Comparison of ENCODE assay signal across 8 cellular contexts in the genomic region with DNA sequence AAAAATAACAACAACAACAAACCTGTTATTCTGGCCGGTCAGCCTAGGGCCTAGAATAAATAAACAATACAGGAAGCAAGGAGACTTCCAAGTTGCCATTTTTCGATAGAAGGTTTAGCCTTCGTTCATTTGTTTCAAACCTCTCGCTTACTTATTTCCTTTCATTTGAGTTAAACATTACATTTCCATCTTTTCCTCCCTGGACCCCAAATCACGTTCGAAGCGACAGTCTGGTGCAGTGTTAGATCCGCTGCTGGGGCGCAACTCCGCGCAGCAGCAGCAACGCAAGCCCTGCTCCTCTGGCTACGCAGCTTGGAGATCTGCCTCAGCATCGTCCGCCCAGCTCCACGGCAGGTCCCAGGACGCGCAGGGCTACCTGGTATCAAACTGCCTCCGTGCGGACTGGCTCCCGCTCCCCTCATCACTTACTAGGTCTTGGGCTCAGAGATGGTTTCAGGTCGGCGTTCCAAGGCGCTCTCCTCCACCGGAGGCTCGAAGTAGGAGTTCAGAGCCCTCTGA. TPM values are rescaled to one million over a fixed set of nuclear protein-coding genes. Genes with fewer than 3 reads are reported as not detected.
DNase-seq lines count a peak whose midpoint lies in the region; ATAC-seq, FAIRE-seq and TF ChIP-seq lines count a peak whose summit lies in the region.

No MANE protein-coding gene starts in this region.

- TF ChIP-seq CTCF in A549 (IDR thresholded peaks at IDR 0.05) (no peak), brain (conservative IDR thresholded peaks at IDR 0.05) (no peak)

- no peaks in the 10 kb centered on the region for H3K9me3 ChIP-seq in A549

- no peak for FAIRE-seq in A549 (lab: Jason Lieb, UNC)

- TF ChIP-seq EP300 in A549 (IDR thresholded peaks at IDR 0.05), result no peak

- POLR2A ChIA-PET in A549 (lab: Yijun Ruan, JAX), result interaction anchor here (0.6 to 1.8 kb wide), 4 partner anchors 20 to 85 kb away, joined by 3 to 15 read pairs (median 5); a partner anchor contains a TSS

- peak; percentile 6 to 19; a peak in 4 of 6 replicates for ATAC-seq in A549
- peak; percentile 21 for ATAC-seq in GM18499 (IDR thresholded peaks at IDR 0.05; ENCODE audit: insufficient read depth, unreplicated experiment)
- peak; percentile 28 for ATAC-seq in HG02973 (IDR thresholded peaks at IDR 0.05; ENCODE audit: unreplicated experiment)

- TF ChIP-seq RAD21 in A549 (conservative IDR thresholded peaks at IDR 0.05 in 1 of 2, IDR thresholded peaks at IDR 0.05 in 1 of 2), result no peak

- H3K4me1 ChIP-seq in A549, result peaks cover 49% of the 10 kb centered on the region

- DNase-seq in A549 (ENCODE audit: low read depth in 1 of 2, low spot score in 1 of 2) (no peak), iPS-NIHi7 (ENCODE audit: extremely low spot score) (peak; percentile 39), NK-92 (lab: John Stamatoyannopoulos, UW; ENCODE audit: unreplicated experiment) (no peak)
- peak in 3 of 4 experiments; percentile 4 to 27 (median 22) for DNase-seq in stimulated activated CD4-positive, alpha-beta T cell treated with anti-CD3 and anti-CD28 coated beads, Interleukin-1b, Interleukin-23, amount 100 ng/mL, for 24 hours (ENCODE audit: low read depth in 4 of 4, low spot score in 1 of 4)

- H3K27ac ChIP-seq in A549, result peak overlapping the region; percentile 96 to 99

- H3K4me3 ChIP-seq in A549, result peak overlapping the region; percentile 92

- peak overlapping the region; percentile 92 to 99 (median 97) for H3K4me3 Mint-ChIP-seq in brain

- peaks cover 66% of the 10 kb centered on the region for H3K4me1 Mint-ChIP-seq in brain

- peak overlapping the region; percentile 94 to 98 (median 97) for H3K27ac Mint-ChIP-seq in brain

- under 1% methylated on average over 16 of the region's 26 CpGs for WGBS in A549 (ENCODE audit: missing lambda C conversion rate)

- H3K27me3 Mint-ChIP-seq in brain, result peaks cover 16% of the 10 kb centered on the region

- CTCF ChIA-PET in A549 (lab: Yijun Ruan, JAX), result interaction anchor here (0.5 to 3.2 kb wide), 5 partner anchors 30 to 85 kb away, joined by 3 to 15 read pairs (median 4); no protein-coding TSS in a partner anchor

- peaks cover 56% of the 10 kb centered on the region for H3K36me3 Mint-ChIP-seq in brain

- no peak for TF ChIP-seq POLR2A in A549 (IDR thresholded peaks at IDR 0.05; ENCODE audit: low read length)

- H3K9me3 Mint-ChIP-seq in brain, result peaks cover 17 to 32% (median 21%) of the 10 kb centered on the region in 5 experiments

- peak overlapping the region; percentile 83 for H3K4me2 ChIP-seq in A549

TF ChIP-seq in A549, 52 proteins besides CTCF, POLR2A, EP300 and RAD21:
- no peak for TF ChIP-seq SREBF2 (IDR thresholded peaks at IDR 0.05)
- peak; percentile 35; the same call in 1 of the 2 replicates for TF ChIP-seq KDM5A (IDR thresholded peaks at IDR 0.05)
- no peak for TF ChIP-seq EHF (CRISPR knock-in tag; IDR thresholded peaks at IDR 0.05)

TF ChIP-seq in PFSK-1, 5 proteins besides CTCF, POLR2A, EP300 and RAD21:
- no peak for TF ChIP-seq POLR2AphosphoS5 (IDR thresholded peaks at IDR 0.05; ENCODE audit: low read depth, low read length)
- 0 out of 2 replicates have a peak, but pooled peaks have one; percentile 54 for TF ChIP-seq SIN3A (IDR thresholded peaks at IDR 0.05; ENCODE audit: borderline replicate concordance, insufficient read depth, low read length)
- no peak for TF ChIP-seq FOXP2 (optimal IDR thresholded peaks at IDR 0.05; ENCODE audit: borderline replicate concordance, extremely low read depth, extremely low read length, insufficient read depth)
- TF ChIP-seq, protein P1, sequence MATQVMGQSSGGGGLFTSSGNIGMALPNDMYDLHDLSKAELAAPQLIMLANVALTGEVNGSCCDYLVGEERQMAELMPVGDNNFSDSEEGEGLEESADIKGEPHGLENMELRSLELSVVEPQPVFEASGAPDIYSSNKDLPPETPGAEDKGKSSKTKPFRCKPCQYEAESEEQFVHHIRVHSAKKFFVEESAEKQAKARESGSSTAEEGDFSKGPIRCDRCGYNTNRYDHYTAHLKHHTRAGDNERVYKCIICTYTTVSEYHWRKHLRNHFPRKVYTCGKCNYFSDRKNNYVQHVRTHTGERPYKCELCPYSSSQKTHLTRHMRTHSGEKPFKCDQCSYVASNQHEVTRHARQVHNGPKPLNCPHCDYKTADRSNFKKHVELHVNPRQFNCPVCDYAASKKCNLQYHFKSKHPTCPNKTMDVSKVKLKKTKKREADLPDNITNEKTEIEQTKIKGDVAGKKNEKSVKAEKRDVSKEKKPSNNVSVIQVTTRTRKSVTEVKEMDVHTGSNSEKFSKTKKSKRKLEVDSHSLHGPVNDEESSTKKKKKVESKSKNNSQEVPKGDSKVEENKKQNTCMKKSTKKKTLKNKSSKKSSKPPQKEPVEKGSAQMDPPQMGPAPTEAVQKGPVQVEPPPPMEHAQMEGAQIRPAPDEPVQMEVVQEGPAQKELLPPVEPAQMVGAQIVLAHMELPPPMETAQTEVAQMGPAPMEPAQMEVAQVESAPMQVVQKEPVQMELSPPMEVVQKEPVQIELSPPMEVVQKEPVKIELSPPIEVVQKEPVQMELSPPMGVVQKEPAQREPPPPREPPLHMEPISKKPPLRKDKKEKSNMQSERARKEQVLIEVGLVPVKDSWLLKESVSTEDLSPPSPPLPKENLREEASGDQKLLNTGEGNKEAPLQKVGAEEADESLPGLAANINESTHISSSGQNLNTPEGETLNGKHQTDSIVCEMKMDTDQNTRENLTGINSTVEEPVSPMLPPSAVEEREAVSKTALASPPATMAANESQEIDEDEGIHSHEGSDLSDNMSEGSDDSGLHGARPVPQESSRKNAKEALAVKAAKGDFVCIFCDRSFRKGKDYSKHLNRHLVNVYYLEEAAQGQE (IDR thresholded peaks at IDR 0.05; ENCODE audit: insufficient read depth in 1 of 2, low read depth in 2 of 2, low read length in 2 of 2), result 0 out of 4 replicates have a peak, but pooled peaks of 1 of the 2 experiments have one; percentile 1
- TF ChIP-seq TAF1 (IDR thresholded peaks at IDR 0.05; ENCODE audit: borderline replicate concordance, insufficient read depth, low read length), result no peak
TF ChIP-seq in PFSK-1: peak in this region for 2.

RNA-seq across cellular contexts. Expression of a gene that starts 0.5 kb away (rescaled TPM):
- polyA plus RNA-seq in A549 (2011; rRNA removed) (69.7 and 91.7 TPM in 2 replicates), A549 (2017; fragmentation: RNase III; extraction: RNeasy Plus Mini Kit Qiagen cat#74134 plus additional on column Dnase treatment) (42.7 to 52.6 TPM (median 43.2 TPM) in 3 replicates), brain (ENCODE audit: insufficient read depth, low read depth, low replicate concordance) (54.8 TPM)
- 26.4 and 30.0 TPM in 2 replicates for polyA plus RNA-seq in A549 (2012; cell fraction: cytosol; rRNA removed)
- 13.2 and 24.3 TPM in 2 replicates for polyA plus RNA-seq in A549 (2012; cell fraction: nucleus; rRNA removed)
- 22.2 and 31.2 TPM in 2 replicates for polyA minus RNA-seq in A549 (2011; rRNA and poly(A)+ RNA removed)
- 31.7 TPM for polyA plus RNA-seq in PFSK-1 (2012; ENCODE audit: insufficient read length, low read depth)

RNA-seq across cellular contexts. Expression of a gene that starts 0.7 kb away (rescaled TPM):
- polyA plus RNA-seq in A549 (2011; rRNA removed) (77.7 and 87.7 TPM in 2 replicates), A549 (2017; fragmentation: RNase III; extraction: RNeasy Plus Mini Kit Qiagen cat#74134 plus additional on column Dnase treatment) (22.6 to 24.5 TPM (median 22.9 TPM) in 3 replicates), brain (ENCODE audit: insufficient read depth, low read depth, low replicate concordance) (49.9 TPM)
- 20.8 and 27.1 TPM in 2 replicates for polyA plus RNA-seq in A549 (2012; cell fraction: cytosol; rRNA removed)
- polyA plus RNA-seq in A549 (2012; cell fraction: nucleus; rRNA removed), result 5.0 and 6.6 TPM in 2 replicates
- polyA minus RNA-seq in A549 (2011; rRNA and poly(A)+ RNA removed), result 6.9 and 9.0 TPM in 2 replicates
- 19.9 TPM for polyA plus RNA-seq in PFSK-1 (2012; ENCODE audit: insufficient read length, low read depth)

RNA-seq across cellular contexts. Expression of a gene that starts 20.2 kb away (rescaled TPM):
- 5.2 and 5.9 TPM in 2 replicates for polyA plus RNA-seq in A549 (2011; rRNA removed)
- 2.0 and 2.1 TPM in 2 replicates for polyA plus RNA-seq in A549 (2012; cell fraction: cytosol; rRNA removed)
- 4.9 and 6.3 TPM in 2 replicates for polyA plus RNA-seq in A549 (2012; cell fraction: nucleus; rRNA removed)
- polyA plus RNA-seq in A549 (2017; fragmentation: RNase III; extraction: RNeasy Plus Mini Kit Qiagen cat#74134 plus additional on column Dnase treatment), result 1.7 to 2.4 TPM (median 2.4 TPM) in 3 replicates
- 5.8 and 6.4 TPM in 2 replicates for polyA minus RNA-seq in A549 (2011; rRNA and poly(A)+ RNA removed)
- polyA plus RNA-seq in PFSK-1 (2012; ENCODE audit: insufficient read length, low read depth), result not detected
- polyA plus RNA-seq in brain (ENCODE audit: insufficient read depth, low read depth, low replicate concordance), result 15.1 TPM

RNA-seq across cellular contexts. Expression of a gene that starts 52.8 kb away (rescaled TPM):
- 67.5 and 73.4 TPM in 2 replicates for polyA plus RNA-seq in A549 (2011; rRNA removed)
- 17.7 and 20.3 TPM in 2 replicates for polyA plus RNA-seq in A549 (2012; cell fraction: cytosol; rRNA removed)
- polyA plus RNA-seq in A549 (2012; cell fraction: nucleus; rRNA removed), result 10.0 and 13.6 TPM in 2 replicates
- polyA plus RNA-seq in A549 (2017; fragmentation: RNase III; extraction: RNeasy Plus Mini Kit Qiagen cat#74134 plus additional on column Dnase treatment), result 66.3 to 75.5 TPM (median 66.6 TPM) in 3 replicates
- 48.1 and 51.3 TPM in 2 replicates for polyA minus RNA-seq in A549 (2011; rRNA and poly(A)+ RNA removed)
- polyA plus RNA-seq in PFSK-1 (2012; ENCODE audit: insufficient read length, low read depth), result 15.8 TPM
- polyA plus RNA-seq in brain (ENCODE audit: insufficient read depth, low read depth, low replicate concordance), result 67.5 TPM

Comparison
In these comparisons a context has a peak if more than half of its experiments do, and no peak if none do; other contexts are left out.
1. DNase-seq: peak in iPS-NIHi7 (single experiment) and stimulated activated CD4-positive, alpha-beta T cell treated with anti-CD3 and anti-CD28 coated beads, Interleukin-1b, Interleukin-23, amount 100 ng/mL, for 24 hours (3 of 4); none in A549 (0 of 2) and NK-92 (single experiment).
2. Peak in every context shown above with its lines, with median percentiles within 50 percentile points of each other: ATAC-seq.